ENCODE assay signal across 13 cellular contexts in genomic region chr2:59196511-59196910, GRCh38.
"Had no signal": no experiment of that assay in that cellular context is flagged by ENCODE, and none has a peak within 500 bp of the region (broad histone marks: within the 10 kb centered on the region; RNA-seq: fewer than 3 reads in every experiment).

No MANE protein-coding gene starts in this region.

- H3K9me3 ChIP-seq: prostate gland, right lobe of liver, suprapubic skin had no signal

- H3K27me3 ChIP-seq: right lobe of liver, suprapubic skin had no signal

- ATAC-seq: activated CD4-positive, CD25-positive, alpha-beta regulatory T cell treated with anti-CD3 and anti-CD28 coated beads, Interleukin-2, amount 50 U/mL, for 24 hours; left colon; right lobe of liver had no signal

- H3K4me3 ChIP-seq: lung, prostate gland, right lobe of liver, suprapubic skin had no signal

- H3K27ac ChIP-seq: prostate gland, right lobe of liver, suprapubic skin had no signal

- H3K4me1 ChIP-seq: prostate gland, right lobe of liver, suprapubic skin had no signal

- DNase-seq: activated CD4-positive, alpha-beta T cell treated with anti-CD3 and anti-CD28 coated beads, Interleukin-2, amount 50 U/mL, for 1 hour; activated naive CD4-positive, alpha-beta T cell; cortex of kidney; effector CD8-positive, alpha-beta T cell; hippocampal formation; left colon; midbrain; right lobe of liver; SW 1271 had no signal

- H3K36me3 ChIP-seq: prostate gland, right lobe of liver, suprapubic skin had no signal
